Comparison of ENCODE assay signal across 1 cellular context in genomic region chr1:32180186-32181060, GRCh38.
TF ChIP-seq lines count a peak whose summit lies in the region.

No MANE protein-coding gene starts in this region.

TF ChIP-seq in SK-N-SH treated with all-trans-retinoic acid at 6 μM for 48 hours, 23 proteins besides CTCF, POLR2A, EP300 and RAD21 (continued from another document):
- no peak for TF ChIP-seq ZC3H10 (CRISPR knock-in tag; IDR thresholded peaks at IDR 0.05)
- no peak for TF ChIP-seq SNAI2 (CRISPR knock-in tag; IDR thresholded peaks at IDR 0.05)
- TF ChIP-seq OSR1 (CRISPR knock-in tag; IDR thresholded peaks at IDR 0.05) = no peak
- TF ChIP-seq TOX (CRISPR knock-in tag; IDR thresholded peaks at IDR 0.05; ENCODE audit: borderline replicate concordance) = no peak
- TF ChIP-seq ZFP3 (CRISPR knock-in tag; IDR thresholded peaks at IDR 0.05) = no peak
- TF ChIP-seq CSDC2 (CRISPR knock-in tag; IDR thresholded peaks at IDR 0.05) = no peak
- no peak for TF ChIP-seq CREB5 (CRISPR knock-in tag; IDR thresholded peaks at IDR 0.05; ENCODE audit: low read depth)
- no peak for TF ChIP-seq PPARA (CRISPR knock-in tag; IDR thresholded peaks at IDR 0.05; ENCODE audit: borderline replicate concordance)
TF ChIP-seq in SK-N-SH treated with all-trans-retinoic acid at 6 μM for 48 hours: peak in this region for 0.
